ENCODE assay signal across 9 cellular contexts in the genomic region with DNA sequence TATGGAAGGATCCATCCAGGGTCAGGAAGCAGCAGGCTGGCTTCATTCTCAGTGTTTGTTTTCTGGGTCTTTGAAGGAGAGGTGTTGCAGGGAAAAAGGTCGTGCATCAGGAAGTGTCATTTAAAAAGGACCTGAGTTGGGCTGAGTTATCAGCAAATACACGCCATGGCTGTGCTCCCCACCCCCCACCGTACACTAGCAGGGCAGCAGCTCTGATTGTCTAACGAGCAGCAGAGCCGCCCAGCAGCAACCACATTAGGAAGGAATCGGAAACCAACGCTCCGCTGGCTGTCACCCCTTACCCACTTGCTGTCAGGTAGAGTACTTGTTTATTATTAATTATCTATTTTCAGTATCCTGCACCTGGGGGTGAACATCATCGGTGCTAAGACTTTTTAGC.
DNase-seq lines count a peak whose midpoint lies in the region; ATAC-seq, FAIRE-seq and TF ChIP-seq lines count a peak whose summit lies in the region.
"Had no signal": no experiment of that assay in that cellular context is flagged by ENCODE, and none has a peak within 500 bp of the region (broad histone marks: within the 10 kb centered on the region; RNA-seq: fewer than 3 reads in every experiment).

No MANE protein-coding gene starts in this region.

- H3K36me3 ChIP-seq in iPS-20b (ENCODE audit: insufficient read depth, low read depth, low read length) (no peaks in the 10 kb centered on the region), kidney (ENCODE audit: control insufficient read depth in 1 of 2, insufficient read depth in 2 of 2, low read length in 2 of 2) (no peaks in the 10 kb centered on the region), transverse colon (no peaks in the 10 kb centered on the region)

- peaks cover 41% of the 10 kb centered on the region for H3K4me1 Mint-ChIP-seq in CD4-positive, alpha-beta T cell (ENCODE audit: low read depth)
- H3K4me1 Mint-ChIP-seq in H9, result peaks cover 59 to 63% of the 10 kb centered on the region in 2 experiments
- peaks cover 49% of the 10 kb centered on the region for H3K4me1 Mint-ChIP-seq in T-helper 1 cell treated with Interleukin-12 subunit alpha and Interleukin-12 subunit beta and Interleukin-4 antibody, amounts not matched to agents 30 μg/mL and 1 μg/mL, for 36 hours (ENCODE audit: low read depth)

- H2BK120ac ChIP-seq in H9 (ENCODE audit: low read depth, low read length, poor library complexity, severe bottlenecking), result no peak overlapping the region

- H2AK5ac ChIP-seq in H9 (ENCODE audit: insufficient read length, low read length), result no peak overlapping the region

- H3K9me3 ChIP-seq in CD4-positive, alpha-beta T cell (ENCODE audit: control insufficient read depth, low read length), result no peaks in the 10 kb centered on the region
- H3K9me3 ChIP-seq in H9 (ENCODE audit: control insufficient read depth, low read depth, low read length), result no peaks in the 10 kb centered on the region
- no peaks in the 10 kb centered on the region for H3K9me3 ChIP-seq in iPS-20b (ENCODE audit: insufficient read depth, low read depth, low read length)
- H3K9me3 ChIP-seq in kidney (ENCODE audit: control insufficient read depth in 1 of 2, low read length in 2 of 2), result no peaks in the 10 kb centered on the region
- H3K9me3 ChIP-seq in transverse colon, result no peaks in the 10 kb centered on the region

- no peaks in the 10 kb centered on the region for H3K79me2 ChIP-seq in H9 (ENCODE audit: insufficient read depth, low read length)

- no peak overlapping the region for H3K27ac ChIP-seq in CD4-positive, alpha-beta T cell (ENCODE audit: low read depth, low read length)
- H3K27ac ChIP-seq in H9 (ENCODE audit: insufficient read length, low read depth, low read length) (no peak overlapping the region), iPS-20b (ENCODE audit: low read length) (no peak overlapping the region), kidney (ENCODE audit: low read depth in 2 of 2, low read length in 2 of 2) (peak overlapping the region in 1 of 2 donors; percentile 47), transverse colon (no peak overlapping the region)
- H3K27ac ChIP-seq: VCaP had no signal

- H3K14ac ChIP-seq in H9 (ENCODE audit: insufficient read depth, low read length), result no peak overlapping the region

- H2AFZ ChIP-seq in H9 (ENCODE audit: low read length), result no peak overlapping the region

- no peak for DNase-seq in CD4-positive, alpha-beta T cell
- DNase-seq in H9 (no peak), NCI-H2196 treated with DMSO at 0.1 percent for 48 hours (lab: John Stamatoyannopoulos, UW; ENCODE audit: unreplicated experiment) (no peak), COLO829 (ENCODE audit: low spot score) (no peak), kidney (no peak), transverse colon (no peak)

- no peaks in the 10 kb centered on the region for H3K23me2 ChIP-seq in H9 (ENCODE audit: insufficient read length, low read depth, low read length, poor library complexity, severe bottlenecking)

- intact Hi-C loops in CD4-positive, alpha-beta T cell (cut with DNase I, micrococcal nuclease), result no loop called here
- intact Hi-C loops in kidney (cut with DNase I), result no loop called here
- intact Hi-C loops in transverse colon (cut with DNase I; ENCODE audit: low total_unique reads), result loop anchor here (5.0 kb wide), 1 partner anchor 489 kb away; no protein-coding TSS in a partner anchor

- H3K27ac Mint-ChIP-seq in CD4-positive, alpha-beta T cell, result no peak overlapping the region
- H3K27ac Mint-ChIP-seq in H9, result peak overlapping the region in 2 of 3 experiments; percentile 5 to 77; a peak in 3 of 7 replicates
- peak overlapping the region; percentile 73 for H3K27ac Mint-ChIP-seq in T-helper 1 cell treated with Interleukin-12 subunit alpha and Interleukin-12 subunit beta and Interleukin-4 antibody, amounts not matched to agents 30 μg/mL and 1 μg/mL, for 36 hours

- no peak for TF ChIP-seq CTCF in CD4-positive, alpha-beta T cell (IDR thresholded peaks at IDR 0.05)
- TF ChIP-seq CTCF in H9 (conservative IDR thresholded peaks at IDR 0.05) (no peak), kidney (IDR thresholded peaks at IDR 0.05; ENCODE audit: borderline replicate concordance, extremely low read depth, insufficient read depth) (no peak), transverse colon (IDR thresholded peaks at IDR 0.05) (no peak)

- H3K4me2 ChIP-seq in H9 (ENCODE audit: insufficient read depth, insufficient read length, low read length), result no peak overlapping the region

- H3K27me3 Mint-ChIP-seq in CD4-positive, alpha-beta T cell, result peaks cover 48% of the 10 kb centered on the region
- no peaks in the 10 kb centered on the region for H3K27me3 Mint-ChIP-seq in H9 (ENCODE audit: low read depth)
- H3K27me3 Mint-ChIP-seq in T-helper 1 cell treated with Interleukin-12 subunit alpha and Interleukin-12 subunit beta and Interleukin-4 antibody, amounts not matched to agents 30 μg/mL and 1 μg/mL, for 36 hours (ENCODE audit: low read depth), result peaks cover 32% of the 10 kb centered on the region

- no peak overlapping the region for H3T11ph ChIP-seq in H9 (ENCODE audit: low read length)

- no CpG with 5 or more reads among the region's 9 CpGs for WGBS in H9 (ENCODE audit: extremely low coverage, insufficient read length, low lambda C conversion rate)
- WGBS in transverse colon (ENCODE audit: low coverage in 1 of 2), 2 donors, result 22% methylated on average over 9 of the region's 9 CpGs; no CpG with 5 or more reads in 1 of the 2 donors

- no peak overlapping the region for H2BK15ac ChIP-seq in H9 (ENCODE audit: low read depth, low read length)

- no peak overlapping the region for H2BK12ac ChIP-seq in H9 (ENCODE audit: insufficient read length, low read depth, low read length)

- FAIRE-seq in kidney (lab: Jason Lieb, UNC), result no peak

- no peak for TF ChIP-seq POLR2A in transverse colon (IDR thresholded peaks at IDR 0.05)

- H3K56ac ChIP-seq in H9 (ENCODE audit: insufficient read length, low read depth, low read length), result no peak overlapping the region

- H3K79me1 ChIP-seq in H9 (ENCODE audit: insufficient read depth, low read depth, low read length, poor library complexity, severe bottlenecking), result no peaks in the 10 kb centered on the region

- H3K23ac ChIP-seq in H9 (ENCODE audit: insufficient read length, low read depth, low read length), result no peak overlapping the region

- no peaks in the 10 kb centered on the region for H3K9me3 Mint-ChIP-seq in CD4-positive, alpha-beta T cell
- no peaks in the 10 kb centered on the region for H3K9me3 Mint-ChIP-seq in H9
- peaks cover 5% of the 10 kb centered on the region for H3K9me3 Mint-ChIP-seq in T-helper 1 cell treated with Interleukin-12 subunit alpha and Interleukin-12 subunit beta and Interleukin-4 antibody, amounts not matched to agents 30 μg/mL and 1 μg/mL, for 36 hours

- CTCF ChIA-PET in CD4-positive, alpha-beta T cell (lab: Charles Lee), result interaction anchor here (0.6 kb wide), 1 partner anchor 310 kb away, joined by 3 read pairs; no protein-coding TSS in a partner anchor

- no peak overlapping the region for H3K18ac ChIP-seq in H9 (ENCODE audit: insufficient read length, low read depth, low read length)

- no peak overlapping the region for H4K8ac ChIP-seq in H9 (replicated peaks; ENCODE audit: insufficient read length, low read depth, low read length)

- peaks cover 5% of the 10 kb centered on the region for H3K27me3 ChIP-seq in CD4-positive, alpha-beta T cell (ENCODE audit: control insufficient read depth, insufficient read depth, low read length)
- H3K27me3 ChIP-seq in H9 (ENCODE audit: insufficient read depth, low read length) (no peaks in the 10 kb centered on the region), iPS-20b (ENCODE audit: insufficient read depth, low read length) (no peaks in the 10 kb centered on the region), transverse colon (peaks cover 14% of the 10 kb centered on the region)

- no peak overlapping the region for H4K91ac ChIP-seq in H9 (ENCODE audit: insufficient read length, low read depth, low read length)

- no peak for TF ChIP-seq EP300 in transverse colon (IDR thresholded peaks at IDR 0.05; ENCODE audit: low read depth)

- H3K4me3 Mint-ChIP-seq in CD4-positive, alpha-beta T cell, result peak overlapping the region; percentile 62
- no peak overlapping the region for H3K4me3 Mint-ChIP-seq in H9
- peak overlapping the region; percentile 71 for H3K4me3 Mint-ChIP-seq in T-helper 1 cell treated with Interleukin-12 subunit alpha and Interleukin-12 subunit beta and Interleukin-4 antibody, amounts not matched to agents 30 μg/mL and 1 μg/mL, for 36 hours

- no peak overlapping the region for H2BK5ac ChIP-seq in H9 (ENCODE audit: insufficient read length, low read length)

- no peak overlapping the region for H4K5ac ChIP-seq in H9 (ENCODE audit: insufficient read length, low read depth, low read length)

- in situ Hi-C loops in transverse colon (cut with MboI; ENCODE audit: low pct_ligation_motif_present in 1 of 4, low pct_unique_long_range_greater_than_20kb in 1 of 4, low sequenced_read_pairs in 3 of 4), result loop anchor here (5.0 to 25.0 kb wide), 4 partner anchors 162 to 499 kb away; a partner anchor contains a TSS

- no peak overlapping the region for H3K9ac ChIP-seq in H9 (ENCODE audit: extremely low read depth, insufficient read length, low read length)
- H3K9ac ChIP-seq in iPS-20b (ENCODE audit: low read depth, low read length), result peak overlapping the region; percentile 10
- H3K9ac ChIP-seq in kidney (ENCODE audit: low read length in 2 of 2), result peak overlapping the region in 1 of 2 donors; percentile 38

- POLR2A ChIA-PET in CD4-positive, alpha-beta T cell (lab: Charles Lee), result no interaction called here

- no peaks in the 10 kb centered on the region for H4K20me1 ChIP-seq in H9 (ENCODE audit: control insufficient read depth, insufficient read depth, insufficient read length)

- peak; percentile 22 for ATAC-seq in CD4-positive, alpha-beta T cell (ENCODE audit: poor library complexity)

- H3K4ac ChIP-seq in H9 (ENCODE audit: low read depth, low read length), result no peak overlapping the region

- H3K4me3 ChIP-seq in iPS-20b (ENCODE audit: low read length) (no peak overlapping the region), kidney (ENCODE audit: low read length in 2 of 2) (peak overlapping the region in 1 of 2 donors; percentile 35), transverse colon (no peak overlapping the region)

- H3K4me1 ChIP-seq in H9 (ENCODE audit: insufficient read depth, low read length) (peaks cover 23% of the 10 kb centered on the region), iPS-20b (ENCODE audit: insufficient read depth, low read length) (peaks cover 47% of the 10 kb centered on the region), kidney (ENCODE audit: control insufficient read depth in 1 of 2, insufficient read depth in 1 of 2, low read depth in 1 of 2, low read length in 2 of 2) (peaks cover 24 to 36% of the 10 kb centered on the region in 2 donors), transverse colon (peaks cover 7 to 39% (median 9%) of the 10 kb centered on the region in 4 donors)

- no peaks in the 10 kb centered on the region for H3K36me3 Mint-ChIP-seq in CD4-positive, alpha-beta T cell (ENCODE audit: low read depth)
- H3K36me3 Mint-ChIP-seq in H9 (ENCODE audit: insufficient read depth in 1 of 3, low read depth in 3 of 3), result no peaks in the 10 kb centered on the region
- H3K36me3 Mint-ChIP-seq in T-helper 1 cell treated with Interleukin-12 subunit alpha and Interleukin-12 subunit beta and Interleukin-4 antibody, amounts not matched to agents 30 μg/mL and 1 μg/mL, for 36 hours (ENCODE audit: low read depth), result peaks cover 4% of the 10 kb centered on the region

- H2BK20ac ChIP-seq in H9 (ENCODE audit: low read depth, low read length, poor library complexity, severe bottlenecking), result no peak overlapping the region

Comparison
In these comparisons a context has a peak if more than half of its experiments do, and no peak if none do; other contexts are left out.
1. H3K4me3 Mint-ChIP-seq: peak in CD4-positive, alpha-beta T cell (single experiment) and T-helper 1 cell treated with Interleukin-12 subunit alpha and Interleukin-12 subunit beta and Interleukin-4 antibody, amounts not matched to agents 30 μg/mL and 1 μg/mL, for 36 hours (single experiment); none in H9 (0 of 2).